17 cellular contexts compared by ENCODE assay signal in the genomic region with DNA sequence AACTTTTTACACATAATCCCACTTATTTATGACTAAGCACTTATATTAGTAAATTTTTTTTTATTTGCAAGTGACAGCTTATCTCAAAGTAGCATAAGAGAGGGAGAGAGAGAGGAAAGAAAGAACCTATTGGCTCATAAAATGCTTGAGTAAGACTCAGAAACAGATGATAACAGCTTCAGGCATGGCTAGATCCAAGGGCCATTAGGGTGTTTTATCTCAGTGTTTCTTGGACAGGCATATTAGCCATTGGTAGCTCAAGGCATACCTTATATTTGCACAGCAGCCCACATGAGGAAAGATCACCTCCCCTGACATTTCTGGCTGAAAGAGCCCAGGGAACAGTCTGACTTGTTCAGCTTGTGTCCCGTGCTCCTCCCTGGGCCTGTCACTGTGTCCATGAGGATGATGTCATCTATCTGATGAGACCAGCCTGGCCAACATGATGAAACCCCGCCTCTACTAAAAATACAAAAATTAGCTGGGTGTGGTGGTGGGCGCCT.
DNase-seq lines count a peak whose midpoint lies in the region; ATAC-seq and TF ChIP-seq lines count a peak whose summit lies in the region.
"Had no signal": no experiment of that assay in that cellular context is flagged by ENCODE, and none has a peak within 500 bp of the region (broad histone marks: within the 10 kb centered on the region; RNA-seq: fewer than 3 reads in every experiment).

No MANE protein-coding gene starts in this region.

- TF ChIP-seq EP300 in gastroesophageal sphincter (IDR thresholded peaks at IDR 0.05), result no peak

- H3K27ac ChIP-seq in gastroesophageal sphincter (peak overlapping the region in 3 of 4 donors; percentile 52 to 59 (median 56)), upper lobe of right lung (peak overlapping the region; percentile 70)
- H3K27ac ChIP-seq: foreskin keratinocyte had no signal

- no peaks in the 10 kb centered on the region for H3K9me3 Mint-ChIP-seq in stimulated activated effector memory CD8-positive, alpha-beta T cell treated with anti-CD3 and anti-CD28 coated beads, Interleukin-12 subunit alpha, Interleukin-12 subunit beta, amount 100 ng/mL, for 72 hours
- H3K9me3 Mint-ChIP-seq: mesothelial cell of epicardium had no signal

- H3K4me1 ChIP-seq in gastroesophageal sphincter (peaks cover 6 to 40% (median 21%) of the 10 kb centered on the region in 3 donors), upper lobe of right lung (peaks cover 65% of the 10 kb centered on the region)
- H3K4me1 ChIP-seq: BE2C had no signal

- no peak for TF ChIP-seq POLR2A in gastroesophageal sphincter (IDR thresholded peaks at IDR 0.05)

- no peaks in the 10 kb centered on the region for H3K4me1 Mint-ChIP-seq in stimulated activated effector memory CD8-positive, alpha-beta T cell treated with anti-CD3 and anti-CD28 coated beads, Interleukin-12 subunit alpha, Interleukin-12 subunit beta, amount 100 ng/mL, for 72 hours

- H3K27ac Mint-ChIP-seq in stimulated activated effector memory CD8-positive, alpha-beta T cell treated with anti-CD3 and anti-CD28 coated beads, Interleukin-12 subunit alpha, Interleukin-12 subunit beta, amount 100 ng/mL, for 72 hours, result no peak overlapping the region

- WGBS in gastroesophageal sphincter (ENCODE audit: low coverage in 1 of 2), 2 donors, result 69% methylated on average over 2 of the region's 3 CpGs; no CpG with 5 or more reads in 1 of the 2 donors

- TF ChIP-seq CTCF in gastroesophageal sphincter (IDR thresholded peaks at IDR 0.05) (no peak), omental fat pad (IDR thresholded peaks at IDR 0.05) (no peak), upper lobe of right lung (IDR thresholded peaks at IDR 0.05) (no peak)

- H3K9me3 ChIP-seq in gastroesophageal sphincter (no peaks in the 10 kb centered on the region), upper lobe of right lung (no peaks in the 10 kb centered on the region)
- H3K9me3 ChIP-seq: BE2C had no signal

- peak; percentile 33 for ATAC-seq in gastroesophageal sphincter
- ATAC-seq in omental fat pad (ENCODE audit: low FRiP score), result peak; percentile 24
- no peak for ATAC-seq in upper lobe of right lung
- ATAC-seq in stimulated activated effector memory CD8-positive, alpha-beta T cell treated with anti-CD3 and anti-CD28 coated beads, Interleukin-12 subunit alpha, Interleukin-12 subunit beta, amount 100 ng/mL, for 72 hours, result no peak
- ATAC-seq in GM19351 (IDR thresholded peaks at IDR 0.05; ENCODE audit: unreplicated experiment), result no peak
- ATAC-seq: foreskin keratinocyte had no signal

- no peaks in the 10 kb centered on the region for H3K36me3 ChIP-seq in gastroesophageal sphincter
- no peaks in the 10 kb centered on the region for H3K36me3 ChIP-seq in upper lobe of right lung
- H3K36me3 ChIP-seq: BE2C had no signal

- H3K27me3 ChIP-seq in gastroesophageal sphincter (no peaks in the 10 kb centered on the region), upper lobe of right lung (no peaks in the 10 kb centered on the region)
- H3K27me3 ChIP-seq: BE2C, foreskin keratinocyte had no signal

- H3K4me3 Mint-ChIP-seq in stimulated activated effector memory CD8-positive, alpha-beta T cell treated with anti-CD3 and anti-CD28 coated beads, Interleukin-12 subunit alpha, Interleukin-12 subunit beta, amount 100 ng/mL, for 72 hours, result no peak overlapping the region
- H3K4me3 Mint-ChIP-seq: mesothelial cell of epicardium had no signal

- DNase-seq in amniotic epithelial cell (ENCODE audit: low read depth), result peak; percentile 64
- DNase-seq in omental fat pad (ENCODE audit: low spot score), result no peak
- no peak for DNase-seq in upper lobe of right lung
- DNase-seq in stimulated activated effector memory CD8-positive, alpha-beta T cell treated with anti-CD3 and anti-CD28 coated beads, Interleukin-12 subunit alpha, Interleukin-12 subunit beta, amount 100 ng/mL, for 72 hours (ENCODE audit: low spot score in 2 of 2), result no peak
- no peak for DNase-seq in effector CD8-positive, alpha-beta T cell (lab: John Stamatoyannopoulos, UW)
- DNase-seq: activated gamma-delta T cell, BE2C, foreskin keratinocyte, MM.1S, NCI-H2081 treated with DMSO at 0.1 percent for 48 hours, NCI-H82, nucleus accumbens, RPMI8226, substantia nigra had no signal

- no peaks in the 10 kb centered on the region for H3K36me3 Mint-ChIP-seq in stimulated activated effector memory CD8-positive, alpha-beta T cell treated with anti-CD3 and anti-CD28 coated beads, Interleukin-12 subunit alpha, Interleukin-12 subunit beta, amount 100 ng/mL, for 72 hours
- H3K36me3 Mint-ChIP-seq: mesothelial cell of epicardium had no signal

- H3K4me3 ChIP-seq in gastroesophageal sphincter (no peak overlapping the region), upper lobe of right lung (no peak overlapping the region)

- intact Hi-C loops in upper lobe of right lung (cut with DNase I), result no loop called here

Comparison
In these comparisons a context has a peak if more than half of its experiments do, and no peak if none do; other contexts are left out.
1. ATAC-seq: peak in gastroesophageal sphincter (single experiment) and omental fat pad (single experiment); none in upper lobe of right lung (single experiment), stimulated activated effector memory CD8-positive, alpha-beta T cell treated with anti-CD3 and anti-CD28 coated beads, Interleukin-12 subunit alpha, Interleukin-12 subunit beta, amount 100 ng/mL, for 72 hours (single experiment) and GM19351 (single experiment).